Comparison of ENCODE assay signal across 31 cellular contexts in the genomic region with DNA sequence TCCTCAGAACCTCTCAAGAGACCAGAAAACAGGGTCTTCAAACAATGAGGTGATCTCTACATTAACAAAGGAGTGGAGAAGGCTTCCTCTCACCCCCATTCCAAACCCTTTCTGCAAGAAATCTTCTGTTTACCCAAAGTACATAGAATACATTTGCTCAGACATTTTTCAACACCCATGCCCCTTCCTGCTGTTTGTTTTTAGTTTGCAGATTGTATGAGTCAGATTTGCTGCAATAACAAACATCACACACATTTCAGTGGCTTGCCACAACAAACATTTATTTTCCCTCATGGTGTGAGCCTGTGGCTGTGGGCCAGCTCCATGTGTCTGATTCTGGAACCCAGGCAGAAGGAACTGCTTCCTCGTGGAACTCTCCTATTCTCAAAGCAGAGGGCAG.
"Had no signal": no experiment of that assay in that cellular context is flagged by ENCODE, and none has a peak within 500 bp of the region (broad histone marks: within the 10 kb centered on the region; RNA-seq: fewer than 3 reads in every experiment).

No MANE protein-coding gene starts in this region.

- FAIRE-seq: colon had no signal

- H3K9me3 ChIP-seq: adrenal gland, body of pancreas, gastrocnemius medialis had no signal

- DNase-seq: activated B cell treated with CpG ODN at 0.5 μM for 24 hours; activated CD4-positive, alpha-beta T cell treated with anti-CD3 and anti-CD28 coated beads for 48 hours; activated CD4-positive, alpha-beta T cell treated with anti-CD3 and anti-CD28 coated beads, Interleukin-2, amount 50 U/mL, for 1 hour; activated CD4-positive, alpha-beta T cell treated with anti-CD3 and anti-CD28 coated beads, Interleukin-2, amount 50 U/mL, for 48 hours; activated CD8-positive, alpha-beta memory T cell treated with anti-CD3 and anti-CD28 coated beads for 24 hours; activated CD8-positive, alpha-beta T cell treated with anti-CD3 and anti-CD28 coated beads for 36 hours; activated effector memory CD4-positive, alpha-beta T cell treated with Interleukin-2 at 50 U/mL for 16 hours; activated gamma-delta T cell treated with Interleukin-2 at 50 U/mL for 16 hours; activated naive CD4-positive, alpha-beta T cell treated with Interleukin-2 at 50 U/mL for 16 hours; activated naive CD8-positive, alpha-beta T cell treated with anti-CD3 and anti-CD28 coated beads for 36 hours; activated naive CD8-positive, alpha-beta T cell treated with anti-CD3 and anti-CD28 coated beads, Interleukin-2, amount 50 U/mL, for 24 hours; activated T-cell treated with anti-CD3 and anti-CD28 coated beads, Interleukin-2, amount 50 U/mL, for 4 hours; adrenal gland; amygdala; body of pancreas; caudate nucleus; cortex of kidney; dermis blood vessel endothelial cell; effector CD4-positive, alpha-beta T cell; effector memory CD8-positive, alpha-beta T cell; erythroblast; foreskin keratinocyte; gastrocnemius medialis; glutamatergic neuron; heart left ventricle; T1000; WERI-Rb-1 had no signal

- H3K27me3 ChIP-seq: body of pancreas, foreskin keratinocyte had no signal

- ATAC-seq: activated CD4-positive, CD25-positive, alpha-beta regulatory T cell treated with anti-CD3 and anti-CD28 coated beads, Interleukin-2, amount 50 U/mL, for 24 hours; activated CD8-positive, alpha-beta T cell treated with anti-CD3 and anti-CD28 coated beads for 36 hours; activated naive CD8-positive, alpha-beta T cell treated with anti-CD3 and anti-CD28 coated beads, Interleukin-2, amount 50 U/mL, for 24 hours; activated T-cell treated with anti-CD3 and anti-CD28 coated beads, Interleukin-2, amount 50 U/mL, for 4 hours; activated T-helper 17 cell treated with anti-CD3 and anti-CD28 coated beads, Interleukin-2, amount 50 U/mL, for 72 hours; body of pancreas; effector memory CD8-positive, alpha-beta T cell; foreskin keratinocyte; gastrocnemius medialis; heart left ventricle had no signal

- H3K27ac ChIP-seq: adrenal gland, body of pancreas, esophagus muscularis mucosa, foreskin keratinocyte, gastrocnemius medialis, heart left ventricle, WERI-Rb-1 had no signal

- H3K4me1 ChIP-seq: foreskin keratinocyte had no signal

- H3K4me3 ChIP-seq: adrenal gland, body of pancreas, esophagus muscularis mucosa, gastrocnemius medialis, heart left ventricle had no signal

- H3K36me3 ChIP-seq: adrenal gland, esophagus muscularis mucosa, gastrocnemius medialis, heart left ventricle, WERI-Rb-1 had no signal
